Comparison of ENCODE assay signal across 1 cellular context in genomic region chr19:10458733-10459132, GRCh38. TPM values are rescaled to one million over a fixed set of nuclear protein-coding genes. Genes with fewer than 3 reads are reported as not detected.
"Had no signal": no experiment of that assay in that cellular context is flagged by ENCODE, and none has a peak within 500 bp of the region (broad histone marks: within the 10 kb centered on the region; RNA-seq: fewer than 3 reads in every experiment).

No MANE protein-coding gene starts in this region.

RNA-seq across cellular contexts. Expression of gene S1PR5, which starts 58.5 kb away (rescaled TPM):
- total RNA-seq: left ventricle myocardium superior had no signal
